In the genomic region with DNA sequence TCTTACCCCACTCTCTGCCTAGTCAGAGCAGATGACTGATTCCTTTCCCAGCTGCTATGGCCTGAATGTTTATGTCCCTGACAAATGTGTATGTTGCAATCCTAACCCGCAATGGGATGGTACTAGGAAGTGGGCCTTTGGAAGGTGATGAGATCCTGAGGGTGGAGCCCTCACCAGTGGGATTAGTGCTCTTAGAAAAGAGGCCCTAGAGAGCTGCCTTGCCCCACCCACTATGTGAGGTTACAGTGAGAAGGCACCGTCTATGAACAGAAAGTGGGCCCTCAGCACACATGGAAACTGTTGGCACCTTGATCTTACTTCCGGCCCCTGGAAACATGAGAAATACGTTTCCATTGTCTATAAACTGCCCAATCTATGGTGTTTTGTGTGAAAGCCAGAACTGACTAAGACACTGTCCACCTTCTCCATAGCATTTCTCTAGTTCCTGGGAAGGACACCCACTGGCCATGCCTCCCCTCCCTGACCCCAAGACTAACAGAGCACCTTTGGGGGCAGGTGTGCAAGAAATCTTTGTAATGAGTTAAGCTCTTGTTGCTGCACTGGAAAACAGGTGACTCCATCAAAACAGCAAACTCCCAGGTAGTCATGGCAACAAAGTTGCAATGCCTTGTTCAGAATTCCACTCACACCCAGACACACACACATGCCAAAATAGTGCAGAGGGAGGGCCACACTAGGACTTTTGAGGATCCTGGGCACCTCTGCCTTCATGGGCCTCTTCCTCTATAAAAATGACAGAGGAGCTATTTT, we compare ENCODE assay signal across 8 cellular contexts. TPM values are rescaled to one million over a fixed set of nuclear protein-coding genes. Genes with fewer than 3 reads are reported as not detected.
DNase-seq lines count a peak whose midpoint lies in the region; ATAC-seq and TF ChIP-seq lines count a peak whose summit lies in the region.

No MANE protein-coding gene starts in this region.

- DNase-seq in GM10248 (ENCODE audit: extremely low spot score) (peak; percentile 43), esophagus squamous epithelium (lab: John Stamatoyannopoulos, UW) (no peak), NAMALWA (ENCODE audit: low spot score) (no peak), right cardiac atrium (no peak), transverse colon (no peak)
- peak; percentile 49 for DNase-seq in T-helper 2 cell treated with Interferon-gamma antibody and Interleukin-4, amounts not matched to agents 5 μg/mL and 100 μg/mL, for 36 hours (ENCODE audit: low spot score)

- H3K27ac ChIP-seq in esophagus squamous epithelium (peak overlapping the region; percentile 69 to 82 (median 74)), right cardiac atrium (ENCODE audit: low read length) (no peak overlapping the region), transverse colon (peak overlapping the region in 2 of 4 donors; percentile 3 to 30)

- H3K36me3 ChIP-seq in esophagus squamous epithelium, result no peaks in the 10 kb centered on the region
- no peaks in the 10 kb centered on the region for H3K36me3 ChIP-seq in transverse colon

- CTCF ChIA-PET in GM10248 (lab: Yijun Ruan, JAX), result interaction anchor here (1.0 to 4.7 kb wide), 14 partner anchors 10 to 73 kb away, joined by 3 to 30 read pairs (median 6); a partner anchor contains a TSS

- H3K27me3 Mint-ChIP-seq in T-helper 2 cell treated with Interferon-gamma antibody and Interleukin-4, amounts not matched to agents 5 μg/mL and 100 μg/mL, for 36 hours (ENCODE audit: low read depth), result no peaks in the 10 kb centered on the region
- H3K27me3 Mint-ChIP-seq in stimulated activated naive CD8-positive, alpha-beta T cell treated with anti-CD3 and anti-CD28 coated beads, Interleukin-15, Interleukin-2, amounts not matched to agents 100 ng/mL and 50 ng/mL, for 24 hours, result no peaks in the 10 kb centered on the region

- H3K4me3 ChIP-seq in esophagus squamous epithelium (no peak overlapping the region), right cardiac atrium (ENCODE audit: low read length) (no peak overlapping the region), transverse colon (no peak overlapping the region)

- no peak for TF ChIP-seq EP300 in transverse colon (IDR thresholded peaks at IDR 0.05; ENCODE audit: low read depth)

- H3K4me1 ChIP-seq in esophagus squamous epithelium (peaks cover 7 to 24% (median 16%) of the 10 kb centered on the region in 3 donors), right cardiac atrium (ENCODE audit: control insufficient read depth, insufficient read depth, low read length) (no peaks in the 10 kb centered on the region), transverse colon (peaks cover 0 to 8% (median 4%) of the 10 kb centered on the region in 4 donors)

- intact Hi-C loops in esophagus squamous epithelium (cut with DNase I) (no loop called here), right cardiac atrium (cut with DNase I) (no loop called here), transverse colon (cut with DNase I; ENCODE audit: low total_unique reads) (no loop called here)

- H3K27ac Mint-ChIP-seq in T-helper 2 cell treated with Interferon-gamma antibody and Interleukin-4, amounts not matched to agents 5 μg/mL and 100 μg/mL, for 36 hours, result peak overlapping the region; percentile 94
- peak overlapping the region; percentile 89 for H3K27ac Mint-ChIP-seq in stimulated activated naive CD8-positive, alpha-beta T cell treated with anti-CD3 and anti-CD28 coated beads, Interleukin-15, Interleukin-2, amounts not matched to agents 100 ng/mL and 50 ng/mL, for 24 hours

- peaks cover 1% of the 10 kb centered on the region for H3K36me3 Mint-ChIP-seq in T-helper 2 cell treated with Interferon-gamma antibody and Interleukin-4, amounts not matched to agents 5 μg/mL and 100 μg/mL, for 36 hours (ENCODE audit: low read depth)
- no peaks in the 10 kb centered on the region for H3K36me3 Mint-ChIP-seq in stimulated activated naive CD8-positive, alpha-beta T cell treated with anti-CD3 and anti-CD28 coated beads, Interleukin-15, Interleukin-2, amounts not matched to agents 100 ng/mL and 50 ng/mL, for 24 hours (ENCODE audit: low read depth)

- peaks cover 20% of the 10 kb centered on the region for H3K4me1 Mint-ChIP-seq in T-helper 2 cell treated with Interferon-gamma antibody and Interleukin-4, amounts not matched to agents 5 μg/mL and 100 μg/mL, for 36 hours (ENCODE audit: low read depth)
- H3K4me1 Mint-ChIP-seq in stimulated activated naive CD8-positive, alpha-beta T cell treated with anti-CD3 and anti-CD28 coated beads, Interleukin-15, Interleukin-2, amounts not matched to agents 100 ng/mL and 50 ng/mL, for 24 hours (ENCODE audit: low read depth), result peaks cover 28% of the 10 kb centered on the region

- in situ Hi-C loops in transverse colon (cut with MboI; ENCODE audit: low pct_ligation_motif_present in 1 of 4, low pct_unique_long_range_greater_than_20kb in 1 of 4, low sequenced_read_pairs in 3 of 4), result no loop called here

- ATAC-seq in HG03095 (IDR thresholded peaks at IDR 0.05; ENCODE audit: unreplicated experiment), result peak; percentile 41
- ATAC-seq in right cardiac atrium, result no peak

- POLR2A ChIA-PET in GM10248 (lab: Yijun Ruan, JAX), result no interaction called here

- WGBS in esophagus squamous epithelium, 2 donors, result 40 to 48% methylated on average over 4 of the region's 4 CpGs
- WGBS in right cardiac atrium, result 79% methylated on average over 4 of the region's 4 CpGs
- WGBS in transverse colon (ENCODE audit: low coverage in 1 of 2), 2 donors, result 64 to 80% methylated on average over 1 to 4 of the region's 4 CpGs

- TF ChIP-seq POLR2A in esophagus squamous epithelium (IDR thresholded peaks at IDR 0.05) (no peak), transverse colon (IDR thresholded peaks at IDR 0.05) (no peak)

- TF ChIP-seq CTCF in GM10248 (IDR thresholded peaks at IDR 0.05; ENCODE audit: control extremely low read depth, extremely low read depth, low read depth, missing control alignments), result no peak
- no peak for TF ChIP-seq CTCF in esophagus squamous epithelium (IDR thresholded peaks at IDR 0.05)
- no peak for TF ChIP-seq CTCF in transverse colon (IDR thresholded peaks at IDR 0.05)

- H3K4me3 Mint-ChIP-seq in T-helper 2 cell treated with Interferon-gamma antibody and Interleukin-4, amounts not matched to agents 5 μg/mL and 100 μg/mL, for 36 hours, result peak overlapping the region; percentile 66
- H3K4me3 Mint-ChIP-seq in stimulated activated naive CD8-positive, alpha-beta T cell treated with anti-CD3 and anti-CD28 coated beads, Interleukin-15, Interleukin-2, amounts not matched to agents 100 ng/mL and 50 ng/mL, for 24 hours, result peak overlapping the region; percentile 32

- H3K9me3 ChIP-seq in esophagus squamous epithelium, result no peaks in the 10 kb centered on the region
- no peaks in the 10 kb centered on the region for H3K9me3 ChIP-seq in right cardiac atrium (ENCODE audit: control insufficient read depth, low read length)
- H3K9me3 ChIP-seq in transverse colon, result no peaks in the 10 kb centered on the region

- H3K9me3 Mint-ChIP-seq in T-helper 2 cell treated with Interferon-gamma antibody and Interleukin-4, amounts not matched to agents 5 μg/mL and 100 μg/mL, for 36 hours, result no peaks in the 10 kb centered on the region
- H3K9me3 Mint-ChIP-seq in stimulated activated naive CD8-positive, alpha-beta T cell treated with anti-CD3 and anti-CD28 coated beads, Interleukin-15, Interleukin-2, amounts not matched to agents 100 ng/mL and 50 ng/mL, for 24 hours, result no peaks in the 10 kb centered on the region

- no peaks in the 10 kb centered on the region for H3K27me3 ChIP-seq in esophagus squamous epithelium
- H3K27me3 ChIP-seq in right cardiac atrium (ENCODE audit: control insufficient read depth, insufficient read depth), result no peaks in the 10 kb centered on the region
- no peaks in the 10 kb centered on the region for H3K27me3 ChIP-seq in transverse colon

RNA-seq across cellular contexts. Expression of a gene that starts 16.2 kb away (rescaled TPM):
- under 1 TPM in 1 of 4 donors, not detected in 3; 0.19 TPM for total RNA-seq in esophagus squamous epithelium
- total RNA-seq in right cardiac atrium, result under 1 TPM; 0.26 to 0.81 (median 0.38) TPM
- 0.38 TPM for polyA plus RNA-seq in right cardiac atrium
- total RNA-seq in transverse colon, result 1 to 10 TPM in 3 of 4 donors, not detected in 1; 1.1 to 4.3 (median 1.2) TPM

RNA-seq across cellular contexts. Expression of a gene that starts 53.7 kb away (rescaled TPM):
- total RNA-seq in esophagus squamous epithelium, result 10 to 100 TPM; 27.2 to 37.3 (median 29.9) TPM
- 10 to 100 TPM; 13.8 to 23.6 (median 15.9) TPM for total RNA-seq in right cardiac atrium
- polyA plus RNA-seq in right cardiac atrium, result 12.0 TPM
- 10 to 100 TPM; 27.3 to 52.9 (median 38.2) TPM for total RNA-seq in transverse colon

Comparison
In these comparisons a context has a peak if more than half of its experiments do, and no peak if none do; other contexts are left out.
1. DNase-seq: peak in GM10248 (single experiment) and T-helper 2 cell treated with Interferon-gamma antibody and Interleukin-4, amounts not matched to agents 5 μg/mL and 100 μg/mL, for 36 hours (single experiment); none in esophagus squamous epithelium (single experiment), NAMALWA (single experiment), right cardiac atrium (0 of 3) and transverse colon (single experiment).